Comparison of ENCODE assay signal across 19 cellular contexts in genomic region chr14:50635136-50635535, GRCh38. TPM values are rescaled to one million over a fixed set of nuclear protein-coding genes. Genes with fewer than 3 reads are reported as not detected.
DNase-seq lines count a peak whose midpoint lies in the region; ATAC-seq and TF ChIP-seq lines count a peak whose summit lies in the region.
"Had no signal": no experiment of that assay in that cellular context is flagged by ENCODE, and none has a peak within 500 bp of the region (broad histone marks: within the 10 kb centered on the region; RNA-seq: fewer than 3 reads in every experiment).

No MANE protein-coding gene starts in this region.

- H3K36me3 Mint-ChIP-seq in CD4-positive, alpha-beta T cell (ENCODE audit: low read depth), result peaks cover 22% of the 10 kb centered on the region
- peaks cover 5% of the 10 kb centered on the region; the same call in 1 of the 2 replicates for H3K36me3 Mint-ChIP-seq in HFFc6 (ENCODE audit: low read depth)

- no peak overlapping the region for H3K4me2 ChIP-seq in smooth muscle cell
- H3K4me2 ChIP-seq: BLaER1 treated with 17β-estradiol and CSF1 and Interleukin-3, amounts not matched to agents 10 nM and 100 nM had no signal

- H3K4me3 ChIP-seq in AG10803 (ENCODE audit: low read length), result no peak overlapping the region
- H3K4me3 ChIP-seq in choroid plexus epithelial cell (ENCODE audit: low read depth, low read length), result no peak overlapping the region
- no peak overlapping the region for H3K4me3 ChIP-seq in smooth muscle cell
- H3K4me3 ChIP-seq: BLaER1 treated with 17β-estradiol and CSF1 and Interleukin-3, amounts not matched to agents 10 nM and 100 nM had no signal

- no peak overlapping the region for H3K27ac Mint-ChIP-seq in CD4-positive, alpha-beta T cell
- H3K27ac Mint-ChIP-seq in HFFc6, result no peak overlapping the region
- H3K27ac Mint-ChIP-seq: CD4-positive, alpha-beta memory T cell had no signal

- no peaks in the 10 kb centered on the region for H3F3A ChIP-seq in smooth muscle cell (ENCODE audit: low read depth)

- no peaks in the 10 kb centered on the region for H3K27me3 ChIP-seq in CD4-positive, alpha-beta T cell (ENCODE audit: control insufficient read depth, insufficient read depth, low read length)
- H3K27me3 ChIP-seq in smooth muscle cell (ENCODE audit: low read depth), result no peaks in the 10 kb centered on the region
- H3K27me3 ChIP-seq: BE2C; BLaER1 treated with 17β-estradiol and CSF1 and Interleukin-3, amounts not matched to agents 10 nM and 100 nM had no signal

- CTCF ChIA-PET in CD4-positive, alpha-beta T cell (lab: Charles Lee), result no interaction called here

- DNase-seq in AG10803 (ENCODE audit: low read depth) (peak; percentile 27), amniotic epithelial cell (ENCODE audit: low read depth) (peak; percentile 10), choroid plexus epithelial cell (ENCODE audit: low read depth) (peak; percentile 36), iris pigment epithelial cell (ENCODE audit: low read depth) (peak; percentile 14), smooth muscle cell (lab: John Stamatoyannopoulos, UW; ENCODE audit: unreplicated experiment) (no peak), HFFc6 (no peak)
- no peak for DNase-seq in CD4-positive, alpha-beta T cell
- DNase-seq: AML-193; BE2C; Calu3; CD4-positive, alpha-beta memory T cell; COR-L47; DMS53; DMS79 treated with DMSO at 0.1 percent for 48 hours; GOT3; HCEC 1CT had no signal

- ATAC-seq in CD4-positive, alpha-beta T cell (ENCODE audit: poor library complexity), result no peak

- H2AFZ ChIP-seq in smooth muscle cell (ENCODE audit: low read depth), result no peak overlapping the region

- H4K20me1 ChIP-seq in smooth muscle cell (ENCODE audit: low read depth), result no peaks in the 10 kb centered on the region

- no peak overlapping the region for H3K27ac ChIP-seq in CD4-positive, alpha-beta T cell (ENCODE audit: low read depth, low read length)
- no peak overlapping the region for H3K27ac ChIP-seq in smooth muscle cell (ENCODE audit: low read depth)
- H3K27ac ChIP-seq: 22Rv1; BLaER1 treated with 17β-estradiol and CSF1 and Interleukin-3, amounts not matched to agents 10 nM and 100 nM had no signal

- peaks cover 7% of the 10 kb centered on the region for H3K36me3 ChIP-seq in smooth muscle cell (ENCODE audit: low read depth)

- 100% methylated on average over 1 of the region's 1 CpG for whole genome bisulfite sequencing in smooth muscle cell (ENCODE audit: low lambda C conversion rate)

- H3K79me2 ChIP-seq in smooth muscle cell (ENCODE audit: low read depth), result no peaks in the 10 kb centered on the region

- intact Hi-C loops in CD4-positive, alpha-beta T cell (cut with DNase I, micrococcal nuclease), result no loop called here

- no peaks in the 10 kb centered on the region for H3K9me3 Mint-ChIP-seq in CD4-positive, alpha-beta T cell
- H3K9me3 Mint-ChIP-seq in HFFc6, result no peaks in the 10 kb centered on the region
- H3K9me3 Mint-ChIP-seq: CD14-positive monocyte; CD4-positive, alpha-beta memory T cell had no signal

- H3K4me1 Mint-ChIP-seq in CD4-positive, alpha-beta T cell (ENCODE audit: low read depth), result no peaks in the 10 kb centered on the region
- H3K4me1 Mint-ChIP-seq in HFFc6 (ENCODE audit: low read depth), result peaks cover 12% of the 10 kb centered on the region
- H3K4me1 Mint-ChIP-seq: CD14-positive monocyte; CD4-positive, alpha-beta memory T cell had no signal

- POLR2A ChIA-PET in CD4-positive, alpha-beta T cell (lab: Charles Lee), result no interaction called here

- H3K9ac ChIP-seq in smooth muscle cell (ENCODE audit: low read depth), result no peak overlapping the region
- H3K9ac ChIP-seq: BLaER1 treated with 17β-estradiol and CSF1 and Interleukin-3, amounts not matched to agents 10 nM and 100 nM had no signal

- H3K27me3 Mint-ChIP-seq in CD4-positive, alpha-beta T cell, result no peaks in the 10 kb centered on the region
- H3K27me3 Mint-ChIP-seq in HFFc6 (ENCODE audit: insufficient read depth), result no peaks in the 10 kb centered on the region
- H3K27me3 Mint-ChIP-seq: CD4-positive, alpha-beta memory T cell had no signal

- no peaks in the 10 kb centered on the region for H3K4me1 ChIP-seq in smooth muscle cell (ENCODE audit: low read depth)
- H3K4me1 ChIP-seq: BE2C; BLaER1 treated with 17β-estradiol and CSF1 and Interleukin-3, amounts not matched to agents 10 nM and 100 nM had no signal

- no peak overlapping the region for H3K4me3 Mint-ChIP-seq in CD4-positive, alpha-beta T cell
- H3K4me3 Mint-ChIP-seq in HFFc6, result no peak overlapping the region
- H3K4me3 Mint-ChIP-seq: CD14-positive monocyte; CD4-positive, alpha-beta memory T cell had no signal

- TF ChIP-seq CTCF in AG10803 (conservative IDR thresholded peaks at IDR 0.05; ENCODE audit: low read length) (no peak), choroid plexus epithelial cell (conservative IDR thresholded peaks at IDR 0.05; ENCODE audit: low read depth, low read length) (no peak), smooth muscle cell (IDR thresholded peaks at IDR 0.05; ENCODE audit: borderline replicate concordance, insufficient read depth, poor library complexity, severe bottlenecking) (no peak), HFFc6 (IDR thresholded peaks at IDR 0.05) (no peak)
- no peak for TF ChIP-seq CTCF in CD4-positive, alpha-beta T cell (IDR thresholded peaks at IDR 0.05)

- H3K9me3 ChIP-seq in CD4-positive, alpha-beta T cell (ENCODE audit: control insufficient read depth, low read length), result no peaks in the 10 kb centered on the region
- no peaks in the 10 kb centered on the region for H3K9me3 ChIP-seq in smooth muscle cell (replicated peaks; ENCODE audit: low read depth)
- H3K9me3 ChIP-seq: BE2C; BLaER1 treated with 17β-estradiol and CSF1 and Interleukin-3, amounts not matched to agents 10 nM and 100 nM had no signal

RNA-seq across cellular contexts. Expression of gene SAV1, which starts 33.0 kb away (rescaled TPM):
- 1 to 10 TPM; 7.9 to 8.8 TPM for total RNA-seq in CD4-positive, alpha-beta T cell
- total RNA-seq in smooth muscle cell, result 17.7 and 24.8 TPM in 2 replicates
- 17.7 and 18.4 TPM in 2 replicates for polyA plus RNA-seq in smooth muscle cell
- 10 to 100 TPM; 23.3 to 32.6 (median 30.5) TPM for total RNA-seq in HFFc6 (2021; fragmentation: NEBNext Ultra II Directional; extraction: Animal tissue kit (Norgen Biotek cat#: 25700))

Comparison
In these comparisons a context has a peak if more than half of its experiments do, and no peak if none do; other contexts are left out.
1. DNase-seq: peak in AG10803 (single experiment), amniotic epithelial cell (single experiment), choroid plexus epithelial cell (single experiment) and iris pigment epithelial cell (single experiment); none in CD4-positive, alpha-beta T cell (0 of 10), smooth muscle cell (single experiment) and HFFc6 (single experiment).